19 cellular contexts compared by ENCODE assay signal in genomic region chr17:32385121-32385520, GRCh38.
"Had no signal": no experiment of that assay in that cellular context is flagged by ENCODE, and none has a peak within 500 bp of the region (broad histone marks: within the 10 kb centered on the region; RNA-seq: fewer than 3 reads in every experiment).

No MANE protein-coding gene starts in this region.

- DNase-seq: activated CD4-positive, alpha-beta memory T cell treated with anti-CD3 and anti-CD28 coated beads, Interleukin-2, amount 10 ng/mL, durations not matched to agents 7 days and 5 days; activated CD4-positive, alpha-beta T cell treated with anti-CD3 and anti-CD28 coated beads for 4 hours; activated T-cell treated with anti-CD3 and anti-CD28 coated beads, Interleukin-2, amount 50 U/mL, for 48 hours; anterior cingulate cortex; dermis blood vessel endothelial cell; effector memory CD8-positive, alpha-beta T cell; gastrocnemius medialis; heart left ventricle; immature natural killer cell; lower lobe of right lung; midbrain; stimulated activated CD4-positive, alpha-beta T cell treated with anti-CD3 and anti-CD28 coated beads, Interleukin-12 subunit alpha, Interleukin-12 subunit beta, amount 100 ng/mL, for 4 hours; stimulated activated CD4-positive, alpha-beta T cell treated with anti-CD3 and anti-CD28 coated beads, Interleukin-2, amount 100 ng/mL, for 24 hours; T-cell; T1000 had no signal

- H3K9me3 ChIP-seq: gastrocnemius medialis, heart left ventricle, lower lobe of right lung, neutrophil had no signal

- ATAC-seq: effector memory CD8-positive, alpha-beta T cell; gastrocnemius medialis; heart left ventricle; lower lobe of right lung; stimulated activated effector memory CD8-positive, alpha-beta T cell treated with anti-CD3 and anti-CD28 coated beads, Interleukin-12 subunit alpha, Interleukin-12 subunit beta, amount 100 ng/mL, for 72 hours; T-cell had no signal

- H3K4me1 ChIP-seq: gastrocnemius medialis, heart left ventricle, lower lobe of right lung, parathyroid adenoma had no signal

- H3K9ac ChIP-seq: parathyroid adenoma had no signal

- H3K27ac Mint-ChIP-seq: activated CD4-positive, alpha-beta memory T cell treated with anti-CD3 and anti-CD28 coated beads, Interleukin-2, amount 10 ng/mL, durations not matched to agents 7 days and 5 days; effector memory CD8-positive, alpha-beta T cell; stimulated activated effector memory CD8-positive, alpha-beta T cell treated with anti-CD3 and anti-CD28 coated beads, Interleukin-12 subunit alpha, Interleukin-12 subunit beta, amount 100 ng/mL, for 72 hours; T-cell had no signal

- H3K27me3 ChIP-seq: gastrocnemius medialis, heart left ventricle, neutrophil had no signal

- H3K9me3 Mint-ChIP-seq: activated CD4-positive, alpha-beta memory T cell treated with anti-CD3 and anti-CD28 coated beads, Interleukin-2, amount 10 ng/mL, durations not matched to agents 7 days and 5 days; effector memory CD8-positive, alpha-beta T cell; immature natural killer cell; stimulated activated effector memory CD8-positive, alpha-beta T cell treated with anti-CD3 and anti-CD28 coated beads, Interleukin-12 subunit alpha, Interleukin-12 subunit beta, amount 100 ng/mL, for 72 hours had no signal

- H2AFZ ChIP-seq: parathyroid adenoma had no signal

- H3K27ac ChIP-seq: gastrocnemius medialis, heart left ventricle, lower lobe of right lung, neutrophil, parathyroid adenoma, VCaP had no signal

- H3K4me3 Mint-ChIP-seq: activated CD4-positive, alpha-beta memory T cell treated with anti-CD3 and anti-CD28 coated beads, Interleukin-2, amount 10 ng/mL, durations not matched to agents 7 days and 5 days; effector memory CD8-positive, alpha-beta T cell; immature natural killer cell; stimulated activated effector memory CD8-positive, alpha-beta T cell treated with anti-CD3 and anti-CD28 coated beads, Interleukin-12 subunit alpha, Interleukin-12 subunit beta, amount 100 ng/mL, for 72 hours; T-cell had no signal

- H3K79me2 ChIP-seq: parathyroid adenoma had no signal

- H3K4me3 ChIP-seq: gastrocnemius medialis, heart left ventricle, lower lobe of right lung had no signal

- H3K27me3 Mint-ChIP-seq: activated CD4-positive, alpha-beta memory T cell treated with anti-CD3 and anti-CD28 coated beads, Interleukin-2, amount 10 ng/mL, durations not matched to agents 7 days and 5 days; effector memory CD8-positive, alpha-beta T cell; T-cell had no signal
